Comparison of ENCODE assay signal across 22 cellular contexts in the genomic region with DNA sequence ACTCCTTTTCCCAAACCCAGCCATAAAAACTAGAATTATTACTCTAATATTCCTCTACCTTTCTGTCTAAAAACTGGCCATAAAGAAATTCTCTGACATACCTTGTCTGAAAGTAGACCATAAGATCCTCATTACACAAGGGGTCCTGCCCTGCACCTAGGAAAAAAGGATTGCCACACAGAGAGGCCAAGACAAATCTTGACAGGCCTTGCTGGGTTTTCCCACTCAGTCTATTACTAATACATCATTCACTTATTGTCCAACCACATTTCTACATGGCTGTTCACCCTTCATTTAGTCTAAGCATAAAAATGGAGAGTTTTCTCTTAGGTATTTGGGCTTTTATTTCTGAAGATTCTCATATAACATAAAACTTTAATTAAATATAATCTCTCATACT.
DNase-seq lines count a peak whose midpoint lies in the region; ATAC-seq, FAIRE-seq and TF ChIP-seq lines count a peak whose summit lies in the region.
"Had no signal": no experiment of that assay in that cellular context is flagged by ENCODE, and none has a peak within 500 bp of the region (broad histone marks: within the 10 kb centered on the region; RNA-seq: fewer than 3 reads in every experiment).

No MANE protein-coding gene starts in this region.

- no peaks in the 10 kb centered on the region for H3K9me3 Mint-ChIP-seq in nephron

- H3K36me3 Mint-ChIP-seq in nephron (ENCODE audit: low read depth), result no peaks in the 10 kb centered on the region
- H3K36me3 Mint-ChIP-seq: CD4-positive, alpha-beta memory T cell had no signal

- no peak for ATAC-seq in pancreas
- ATAC-seq: A549 had no signal

- H3K27me3 Mint-ChIP-seq in nephron (ENCODE audit: low read depth), result no peaks in the 10 kb centered on the region
- H3K27me3 Mint-ChIP-seq: CD4-positive, alpha-beta memory T cell had no signal

- FAIRE-seq in bronchial epithelial cell (lab: Jason Lieb, UNC) (no peak), pancreas (lab: Jason Lieb, UNC) (no peak)
- FAIRE-seq: A549, G401.6, GM12892, H1 had no signal

- H3K27ac ChIP-seq in epithelial cell of prostate (no peak overlapping the region), pancreas (no peak overlapping the region), spleen (no peak overlapping the region), left ventricle myocardium inferior (replicated peaks) (no peak overlapping the region)
- H3K27ac ChIP-seq: A549, GM23248 had no signal

- no peak for TF ChIP-seq CTCF in bronchial epithelial cell (IDR thresholded peaks at IDR 0.05; ENCODE audit: insufficient read depth, low read length, severe bottlenecking)
- no peak for TF ChIP-seq CTCF in nephron (IDR thresholded peaks at IDR 0.05; ENCODE audit: unreplicated experiment in 3 of 3)
- TF ChIP-seq CTCF in pancreas (IDR thresholded peaks at IDR 0.05), result no peak
- no peak for TF ChIP-seq CTCF in spleen (IDR thresholded peaks at IDR 0.05 in 8 of 11, conservative IDR thresholded peaks at IDR 0.05 in 3 of 11)
- TF ChIP-seq CTCF in left ventricle myocardium inferior (IDR thresholded peaks at IDR 0.05; ENCODE audit: borderline replicate concordance), result no peak

- H3K4me1 Mint-ChIP-seq in nephron, result no peaks in the 10 kb centered on the region
- H3K4me1 Mint-ChIP-seq: CD4-positive, alpha-beta memory T cell had no signal

- H3K4me3 ChIP-seq in bronchial epithelial cell (ENCODE audit: low read depth, low read length) (no peak overlapping the region), pancreas (no peak overlapping the region), spleen (no peak overlapping the region), left ventricle myocardium inferior (no peak overlapping the region)
- H3K4me3 ChIP-seq: A549, GM23248 had no signal

- H3K27ac Mint-ChIP-seq in nephron, result peak overlapping the region in 2 of 3 experiments; percentile 33 to 38
- H3K27ac Mint-ChIP-seq: CD4-positive, alpha-beta memory T cell had no signal

- DNase-seq in NCI-H226 (peak; percentile 9), bronchial epithelial cell (ENCODE audit: low read depth) (peak; percentile 85), epithelial cell of prostate (ENCODE audit: low read depth, low spot score) (peak; percentile 18), pancreas (no peak), spleen (no peak), left ventricle myocardium inferior (no peak)
- DNase-seq: 8988T; ACHN; AML-193; C1 segment of cervical spinal cord; Caco-2; CD4-positive, alpha-beta memory T cell; DMS153; DND-41; GM23248; H7; HCEC 1CT had no signal

- H3K4me3 Mint-ChIP-seq in nephron, result no peak overlapping the region
- H3K4me3 Mint-ChIP-seq: CD4-positive, alpha-beta memory T cell had no signal

- H3K27me3 ChIP-seq in bronchial epithelial cell (ENCODE audit: control insufficient read depth, insufficient read depth, low read length), result no peaks in the 10 kb centered on the region
- H3K27me3 ChIP-seq in pancreas, result no peaks in the 10 kb centered on the region
- H3K27me3 ChIP-seq in spleen (replicated peaks in 1 of 7), result no peaks in the 10 kb centered on the region
- H3K27me3 ChIP-seq in left ventricle myocardium inferior (ENCODE audit: low read depth), result no peaks in the 10 kb centered on the region

- TF ChIP-seq POLR2A in spleen (IDR thresholded peaks at IDR 0.05), result no peak

- H3K9me3 ChIP-seq in pancreas (no peaks in the 10 kb centered on the region), spleen (peaks cover 0 to 5% (median 0%) of the 10 kb centered on the region in 8 donors), left ventricle myocardium inferior (replicated peaks) (no peaks in the 10 kb centered on the region)
- H3K9me3 ChIP-seq: A549, Caco-2 had no signal

- no peaks in the 10 kb centered on the region for H3K36me3 ChIP-seq in bronchial epithelial cell (ENCODE audit: control insufficient read depth, insufficient read depth, low read length)
- H3K36me3 ChIP-seq in pancreas, result no peaks in the 10 kb centered on the region
- no peaks in the 10 kb centered on the region for H3K36me3 ChIP-seq in spleen
- H3K36me3 ChIP-seq in left ventricle myocardium inferior, result no peaks in the 10 kb centered on the region

- H3K4me1 ChIP-seq in pancreas, result no peaks in the 10 kb centered on the region
- no peaks in the 10 kb centered on the region for H3K4me1 ChIP-seq in spleen
- no peaks in the 10 kb centered on the region for H3K4me1 ChIP-seq in left ventricle myocardium inferior
- H3K4me1 ChIP-seq: A549, Caco-2 had no signal

- intact Hi-C loops in pancreas (cut with DNase I), result no loop called here
- intact Hi-C loops in spleen (cut with DNase I; ENCODE audit: low total_unique reads), result no loop called here
- intact Hi-C loops in left ventricle myocardium inferior (cut with micrococcal nuclease), result no loop called here

Comparison
In these comparisons a context has a peak if more than half of its experiments do, and no peak if none do; other contexts are left out.
1. DNase-seq: peak in NCI-H226 (single experiment), bronchial epithelial cell (single experiment) and epithelial cell of prostate (single experiment); none in pancreas (0 of 6), spleen (single experiment) and left ventricle myocardium inferior (single experiment).